Comparison of ENCODE assay signal across 12 cellular contexts in the genomic region with DNA sequence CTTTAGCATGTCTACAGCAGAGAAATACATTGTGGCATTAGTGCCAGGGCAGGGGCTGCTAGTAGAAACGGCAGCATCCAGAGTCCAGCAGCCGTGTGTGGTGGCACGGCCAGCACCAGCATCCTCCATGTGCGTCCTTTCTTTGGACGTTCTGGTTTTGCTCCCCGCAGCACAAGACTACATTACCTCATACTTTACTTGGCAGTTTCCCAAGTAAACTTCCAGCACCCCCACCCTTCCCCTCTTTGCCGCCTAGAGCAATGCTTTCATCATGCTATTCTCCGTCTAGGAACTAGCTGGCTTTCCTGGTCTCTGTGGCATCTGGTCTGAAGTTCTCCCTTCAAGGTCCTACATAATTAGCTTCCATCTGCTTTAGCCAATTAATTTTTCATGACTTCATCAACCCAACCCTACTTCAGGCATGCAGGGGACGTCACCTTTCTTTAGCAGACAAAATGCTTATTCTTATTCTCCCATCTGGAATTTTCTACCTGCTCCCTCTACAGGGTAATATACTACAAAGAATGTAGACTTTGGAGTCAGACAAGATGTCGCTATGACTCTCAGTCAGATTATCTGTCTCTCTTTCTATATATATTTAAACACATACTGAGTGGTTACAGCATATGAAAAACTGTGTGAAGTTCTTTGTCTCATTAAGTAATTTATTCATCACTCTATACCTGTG.
DNase-seq lines count a peak whose midpoint lies in the region; ATAC-seq, FAIRE-seq and TF ChIP-seq lines count a peak whose summit lies in the region.
"Had no signal": no experiment of that assay in that cellular context is flagged by ENCODE, and none has a peak within 500 bp of the region (broad histone marks: within the 10 kb centered on the region; RNA-seq: fewer than 3 reads in every experiment).

No MANE protein-coding gene starts in this region.

- intact Hi-C loops in IMR-90 (cut with micrococcal nuclease) (no loop called here), endothelial cell of umbilical vein (cut with micrococcal nuclease) (loop anchor here (1.0 kb wide), 2 partner anchors 21 to 87 kb away; no protein-coding TSS in a partner anchor)

- H3K23ac ChIP-seq in IMR-90 (ENCODE audit: low read depth, low read length) = no peak overlapping the region

- peak overlapping the region; percentile 67 for H2AFZ ChIP-seq in IMR-90 (replicated peaks; ENCODE audit: low read length, poor library complexity)
- H2AFZ ChIP-seq in endothelial cell of umbilical vein (ENCODE audit: low read depth, low read length) = no peak overlapping the region

- no peak overlapping the region for H2BK5ac ChIP-seq in IMR-90 (ENCODE audit: low read depth, low read length, poor library complexity, severe bottlenecking)

- H4K20me1 ChIP-seq in IMR-90 (ENCODE audit: insufficient read depth, low read length) = peaks cover 3% of the 10 kb centered on the region; the same call in 1 of the 2 replicates
- H4K20me1 ChIP-seq in endothelial cell of umbilical vein (replicated peaks; ENCODE audit: control insufficient read depth, extremely low read depth, insufficient read depth, low read length) = no peaks in the 10 kb centered on the region
- H4K20me1 ChIP-seq: BLaER1 treated with 17β-estradiol and CSF1 and Interleukin-3, amounts not matched to agents 10 nM and 100 nM had no signal

- H3K9me3 ChIP-seq in IMR-90 (ENCODE audit: control insufficient read depth, insufficient read depth, low read length) = no peaks in the 10 kb centered on the region
- H3K9me3 ChIP-seq in endothelial cell of umbilical vein (replicated peaks; ENCODE audit: control insufficient read depth, insufficient read depth, low read length) = no peaks in the 10 kb centered on the region

- H4K91ac ChIP-seq in IMR-90 (ENCODE audit: insufficient read depth, low read depth, low read length) = peak overlapping the region; percentile 1; the same call in 1 of the 2 replicates

- in situ Hi-C loops in IMR-90 (cut with MboI; ENCODE audit: low sequenced_read_pairs) = no loop called here

- H3K27ac ChIP-seq in IMR-90 (ENCODE audit: insufficient read depth, low read length) = no peak overlapping the region
- H3K27ac ChIP-seq in endothelial cell of umbilical vein (ENCODE audit: insufficient read depth, low read depth, low read length) = peak overlapping the region; percentile 96
- H3K27ac ChIP-seq: BLaER1 treated with 17β-estradiol and CSF1 and Interleukin-3, amounts not matched to agents 10 nM and 100 nM had no signal

- H3K79me1 ChIP-seq in IMR-90 (ENCODE audit: low read depth in 1 of 2, low read length in 2 of 2) = no peaks in the 10 kb centered on the region

- peaks cover 0 to 15% of the 10 kb centered on the region in 2 donors for H3K36me3 Mint-ChIP-seq in stimulated activated naive B cell treated with anti-CD40 and anti-IgM and Interleukin-4, amounts not matched to agents 10 μg/mL and 1 μg/mL and 100 μg/mL, for 72 hours

- ATAC-seq in IMR-90 (ENCODE audit: low read depth) (no peak), GM21737 (IDR thresholded peaks at IDR 0.05; ENCODE audit: unreplicated experiment) (no peak)
- ATAC-seq in stimulated activated naive B cell treated with anti-CD40 and anti-IgM and Interleukin-4, amounts not matched to agents 10 μg/mL and 1 μg/mL and 100 μg/mL, for 72 hours (replicated peaks) = no peak
- ATAC-seq: activated naive CD4-positive, alpha-beta T cell treated with anti-CD3 and anti-CD28 coated beads, Interleukin-2, amount 50 U/mL, for 72 hours; sciatic nerve had no signal

- BruUV-seq in IMR-90 (replicated peaks; lab: Mats Ljungman, UMichigan) (no TSS peak), endothelial cell of umbilical vein (replicated peaks; lab: Mats Ljungman, UMichigan) (TSS peak; percentile 60)

- no peak for TF ChIP-seq RAD21 in IMR-90 (IDR thresholded peaks at IDR 0.05; ENCODE audit: low read length)

- H3K79me2 ChIP-seq in endothelial cell of umbilical vein (ENCODE audit: control insufficient read depth, insufficient read depth, low read length) = no peaks in the 10 kb centered on the region

- H3K56ac ChIP-seq in IMR-90 (ENCODE audit: extremely low read depth, insufficient read depth, low read length) = no peak overlapping the region

- no peak overlapping the region for H3K4me3 ChIP-seq in IMR-90 (ENCODE audit: insufficient read depth, low read depth, low read length)
- H3K4me3 ChIP-seq in endothelial cell of umbilical vein (replicated peaks in 1 of 3; ENCODE audit: insufficient read depth in 1 of 3, low read depth in 1 of 3, low read length in 3 of 3) = no peak overlapping the region
- H3K4me3 ChIP-seq: BLaER1 treated with 17β-estradiol and CSF1 and Interleukin-3, amounts not matched to agents 10 nM and 100 nM had no signal

- peak; percentile 52 for FAIRE-seq in endothelial cell of umbilical vein (lab: Jason Lieb, UNC)

- H3K4me3 Mint-ChIP-seq in stimulated activated naive B cell treated with anti-CD40 and anti-IgM and Interleukin-4, amounts not matched to agents 10 μg/mL and 1 μg/mL and 100 μg/mL, for 72 hours = no peak overlapping the region

- WGBS in IMR-90 (ENCODE audit: extremely low coverage in 2 of 2, insufficient read length in 1 of 2), 2 experiments = 16% methylated on average over 5 of the region's 10 CpGs; no CpG with 5 or more reads in 1 of the 2 experiments

- peak; percentile 25 for DNase-seq in AG08396 (ENCODE audit: low spot score)
- peak; percentile 78 for DNase-seq in IMR-90
- DNase-seq in endothelial cell of umbilical vein (ENCODE audit: low read depth, low spot score) = peak; percentile 95
- peak; percentile 91 to 92 for DNase-seq in lung microvascular endothelial cell (ENCODE audit: low read depth in 2 of 2)
- no peak for DNase-seq in NCI-H1436 treated with DMSO at 0.1 percent for 48 hours (lab: John Stamatoyannopoulos, UW)
- no peak for DNase-seq in stimulated activated naive B cell treated with anti-CD40 and anti-IgM and Interleukin-4, amounts not matched to agents 10 μg/mL and 1 μg/mL and 100 μg/mL, for 72 hours
- no peak for DNase-seq in NCI-H345 treated with DMSO at 0.1 percent for 48 hours (lab: John Stamatoyannopoulos, UW; ENCODE audit: unreplicated experiment)
- DNase-seq: NCI-H1436 had no signal

- H3K4me2 ChIP-seq in IMR-90 (ENCODE audit: low read depth, low read length) = no peak overlapping the region
- peak overlapping the region; percentile 26 for H3K4me2 ChIP-seq in endothelial cell of umbilical vein (ENCODE audit: insufficient read depth, low read length)
- H3K4me2 ChIP-seq: BLaER1 treated with 17β-estradiol and CSF1 and Interleukin-3, amounts not matched to agents 10 nM and 100 nM had no signal

- H2BK120ac ChIP-seq in IMR-90 (ENCODE audit: low read depth, low read length) = no peak overlapping the region

- no peak overlapping the region for H2AK5ac ChIP-seq in IMR-90 (ENCODE audit: low read depth, low read length)

- H3K27me3 ChIP-seq in IMR-90 (ENCODE audit: control insufficient read depth, insufficient read depth, low read length) (no peaks in the 10 kb centered on the region), endothelial cell of umbilical vein (ENCODE audit: control insufficient read depth in 2 of 2, insufficient read depth in 2 of 2, low read length in 2 of 2) (no peaks in the 10 kb centered on the region)
- H3K27me3 ChIP-seq: BLaER1 treated with 17β-estradiol and CSF1 and Interleukin-3, amounts not matched to agents 10 nM and 100 nM had no signal

- no peak overlapping the region for H3K27ac Mint-ChIP-seq in stimulated activated naive B cell treated with anti-CD40 and anti-IgM and Interleukin-4, amounts not matched to agents 10 μg/mL and 1 μg/mL and 100 μg/mL, for 72 hours
- H3K27ac Mint-ChIP-seq: activated naive CD4-positive, alpha-beta T cell treated with anti-CD3 and anti-CD28 coated beads, Interleukin-2, amount 50 U/mL, for 72 hours had no signal

- H3K9ac ChIP-seq in IMR-90 (ENCODE audit: low read depth, low read length) = no peak overlapping the region
- H3K9ac ChIP-seq in endothelial cell of umbilical vein (replicated peaks; ENCODE audit: extremely low read depth, insufficient read depth, low read length) = peak overlapping the region; percentile 87
- H3K9ac ChIP-seq: BLaER1 treated with 17β-estradiol and CSF1 and Interleukin-3, amounts not matched to agents 10 nM and 100 nM had no signal

- no peak overlapping the region for H2BK20ac ChIP-seq in IMR-90 (ENCODE audit: low read depth, low read length)

- H3K4ac ChIP-seq in IMR-90 (ENCODE audit: low read depth, low read length) = no peak overlapping the region

- H4K8ac ChIP-seq in IMR-90 (ENCODE audit: low read depth in 2 of 2, low read length in 2 of 2) = no peak overlapping the region

- peaks cover 0 to 4% of the 10 kb centered on the region in 2 donors for H3K27me3 Mint-ChIP-seq in stimulated activated naive B cell treated with anti-CD40 and anti-IgM and Interleukin-4, amounts not matched to agents 10 μg/mL and 1 μg/mL and 100 μg/mL, for 72 hours

- H3K9me1 ChIP-seq in IMR-90 (ENCODE audit: insufficient read depth, low read length) (0 out of 2 replicates have a peak, but pooled peaks cover 2% of the 10 kb centered on the region), endothelial cell of umbilical vein (replicated peaks; ENCODE audit: control insufficient read depth, extremely low read depth, insufficient read depth, low read length) (no peaks in the 10 kb centered on the region)

- H2AK9ac ChIP-seq in IMR-90 (replicated peaks; ENCODE audit: low read depth, low read length, poor library complexity) = no peak overlapping the region

- H4K5ac ChIP-seq in IMR-90 (ENCODE audit: low read depth, low read length) = no peak overlapping the region

- no peak overlapping the region for H2BK15ac ChIP-seq in IMR-90 (ENCODE audit: low read depth, low read length)

- H3K4me1 ChIP-seq in IMR-90 (ENCODE audit: control insufficient read depth, insufficient read depth, low read length) (peaks cover 12% of the 10 kb centered on the region), endothelial cell of umbilical vein (ENCODE audit: control insufficient read depth, extremely low read depth, insufficient read depth, low read length) (peaks cover 73% of the 10 kb centered on the region)

- H3K14ac ChIP-seq in IMR-90 (replicated peaks; ENCODE audit: low read depth, low read length) = no peak overlapping the region

- TF ChIP-seq POLR2A in IMR-90 (IDR thresholded peaks at IDR 0.05; ENCODE audit: low read depth, low read length) (no peak), endothelial cell of umbilical vein (IDR thresholded peaks at IDR 0.05; ENCODE audit: low read depth, low read length) (peak; percentile 86)

- CTCF ChIA-PET in IMR-90 (lab: Yijun Ruan, JAX) (interaction anchor here (1.5 to 1.8 kb wide), 2 partner anchors 10 to 89 kb away, joined by 3 to 8 read pairs; no protein-coding TSS in a partner anchor), endothelial cell of umbilical vein (lab: Charles Lee) (interaction anchor here (0.7 to 2.1 kb wide), 6 partner anchors 9 to 274 kb away, joined by 3 to 8 read pairs (median 4); no protein-coding TSS in a partner anchor)

- peak overlapping the region; percentile 50; the same call in 1 of the 2 replicates for H3K18ac ChIP-seq in IMR-90 (ENCODE audit: low read depth, low read length)

- dilution Hi-C loops in IMR-90 (cut with HindIII; ENCODE audit: low sequenced_read_pairs, unreplicated experiment) = no loop called here
- dilution Hi-C loops in endothelial cell of umbilical vein (cut with MboI; ENCODE audit: extremely low pct_ligation_motif_present, low sequenced_read_pairs) = no loop called here

- peaks cover 0 to 1% of the 10 kb centered on the region in 2 donors for H3K9me3 Mint-ChIP-seq in stimulated activated naive B cell treated with anti-CD40 and anti-IgM and Interleukin-4, amounts not matched to agents 10 μg/mL and 1 μg/mL and 100 μg/mL, for 72 hours
- H3K9me3 Mint-ChIP-seq: activated naive CD4-positive, alpha-beta T cell treated with anti-CD3 and anti-CD28 coated beads, Interleukin-2, amount 50 U/mL, for 72 hours had no signal

- H3K4me1 Mint-ChIP-seq in stimulated activated naive B cell treated with anti-CD40 and anti-IgM and Interleukin-4, amounts not matched to agents 10 μg/mL and 1 μg/mL and 100 μg/mL, for 72 hours = peaks cover 10 to 16% of the 10 kb centered on the region in 2 donors

- POLR2A ChIA-PET in IMR-90 (lab: Charles Lee; ENCODE audit: unreplicated experiment) (no interaction called here), endothelial cell of umbilical vein (lab: Charles Lee) (interaction anchor here (0.6 to 2.8 kb wide), 6 partner anchors 21 to 97 kb away, joined by 3 to 15 read pairs (median 4); no protein-coding TSS in a partner anchor)

- no peak for TF ChIP-seq CTCF in IMR-90 (conservative IDR thresholded peaks at IDR 0.05; ENCODE audit: low read depth, low read length)
- TF ChIP-seq CTCF in endothelial cell of umbilical vein (IDR thresholded peaks at IDR 0.05; ENCODE audit: extremely low read depth in 1 of 2, insufficient read depth in 1 of 2, low read depth in 1 of 2, low read length in 2 of 2) = no peak

- no peaks in the 10 kb centered on the region for H3K36me3 ChIP-seq in IMR-90 (ENCODE audit: control insufficient read depth, insufficient read depth, low read length)
- H3K36me3 ChIP-seq in endothelial cell of umbilical vein (ENCODE audit: control insufficient read depth in 2 of 2, extremely low read depth in 1 of 2, insufficient read depth in 2 of 2, low read length in 2 of 2) = no peaks in the 10 kb centered on the region
- H3K36me3 ChIP-seq: BLaER1 treated with 17β-estradiol and CSF1 and Interleukin-3, amounts not matched to agents 10 nM and 100 nM had no signal

Comparison
In these comparisons a context has a peak if more than half of its experiments do, and no peak if none do; other contexts are left out.
1. DNase-seq: peak in AG08396 (single experiment), IMR-90 (single experiment), endothelial cell of umbilical vein (single experiment) and lung microvascular endothelial cell (2 of 2); none in NCI-H1436 treated with DMSO at 0.1 percent for 48 hours (single experiment), stimulated activated naive B cell treated with anti-CD40 and anti-IgM and Interleukin-4, amounts not matched to agents 10 μg/mL and 1 μg/mL and 100 μg/mL, for 72 hours (single experiment) and NCI-H345 treated with DMSO at 0.1 percent for 48 hours (single experiment).